ENCODE assay signal across 18 cellular contexts in genomic region chr2:1502891-1503304, GRCh38.
"Had no signal": no experiment of that assay in that cellular context is flagged by ENCODE, and none has a peak within 500 bp of the region (broad histone marks: within the 10 kb centered on the region; RNA-seq: fewer than 3 reads in every experiment).

No MANE protein-coding gene starts in this region.

- H3K9me3 Mint-ChIP-seq: activated naive CD4-positive, alpha-beta T cell treated with anti-CD3 and anti-CD28 coated beads, Interleukin-2, amount 50 U/mL, for 24 hours; activated T-helper 17 cell treated with anti-CD3 and anti-CD28 coated beads, Interleukin-2, amount 50 U/mL, for 72 hours; brain; central memory CD8-positive, alpha-beta T cell; nephron; stimulated activated naive B cell treated with anti-CD40 and anti-IgM and Interleukin-4, amounts not matched to agents 10 μg/mL and 1 μg/mL and 100 μg/mL, for 72 hours had no signal

- H3K27ac ChIP-seq: psoas muscle, upper lobe of left lung had no signal

- H3K4me1 Mint-ChIP-seq: brain; central memory CD8-positive, alpha-beta T cell; nephron; stimulated activated naive B cell treated with anti-CD40 and anti-IgM and Interleukin-4, amounts not matched to agents 10 μg/mL and 1 μg/mL and 100 μg/mL, for 72 hours had no signal

- H3K4me3 ChIP-seq: psoas muscle, upper lobe of left lung had no signal

- H3K27ac Mint-ChIP-seq: activated naive CD4-positive, alpha-beta T cell treated with anti-CD3 and anti-CD28 coated beads, Interleukin-2, amount 50 U/mL, for 24 hours; activated T-helper 17 cell treated with anti-CD3 and anti-CD28 coated beads, Interleukin-2, amount 50 U/mL, for 72 hours; brain; nephron; stimulated activated naive B cell treated with anti-CD40 and anti-IgM and Interleukin-4, amounts not matched to agents 10 μg/mL and 1 μg/mL and 100 μg/mL, for 72 hours had no signal

- H3K27me3 ChIP-seq: upper lobe of left lung had no signal

- H3K36me3 ChIP-seq: upper lobe of left lung had no signal

- H3K4me3 Mint-ChIP-seq: activated naive CD4-positive, alpha-beta T cell treated with anti-CD3 and anti-CD28 coated beads, Interleukin-2, amount 50 U/mL, for 24 hours; activated T-helper 17 cell treated with anti-CD3 and anti-CD28 coated beads, Interleukin-2, amount 50 U/mL, for 72 hours; brain; central memory CD8-positive, alpha-beta T cell; nephron; stimulated activated naive B cell treated with anti-CD40 and anti-IgM and Interleukin-4, amounts not matched to agents 10 μg/mL and 1 μg/mL and 100 μg/mL, for 72 hours had no signal

- H3K9me3 ChIP-seq: psoas muscle, upper lobe of left lung had no signal

- H3K4me1 ChIP-seq: psoas muscle, upper lobe of left lung had no signal

- H3K27me3 Mint-ChIP-seq: activated naive CD4-positive, alpha-beta T cell treated with anti-CD3 and anti-CD28 coated beads, Interleukin-2, amount 50 U/mL, for 24 hours; activated T-helper 17 cell treated with anti-CD3 and anti-CD28 coated beads, Interleukin-2, amount 50 U/mL, for 72 hours; central memory CD8-positive, alpha-beta T cell; stimulated activated naive B cell treated with anti-CD40 and anti-IgM and Interleukin-4, amounts not matched to agents 10 μg/mL and 1 μg/mL and 100 μg/mL, for 72 hours had no signal

- ATAC-seq: activated CD4-positive, CD25-positive, alpha-beta regulatory T cell treated with anti-CD3 and anti-CD28 coated beads, Interleukin-2, amount 50 U/mL, for 24 hours; activated T-helper 17 cell treated with anti-CD3 and anti-CD28 coated beads, Interleukin-2, amount 50 U/mL, for 72 hours; left ventricle myocardium superior; psoas muscle; stimulated activated naive B cell treated with anti-CD40 and anti-IgM and Interleukin-4, amounts not matched to agents 10 μg/mL and 1 μg/mL and 100 μg/mL, for 72 hours had no signal

- DNase-seq: amygdala; cortex of kidney; effector CD4-positive, alpha-beta T cell; foreskin fibroblast; hippocampal formation; left ventricle myocardium superior; mesendoderm; psoas muscle; stimulated activated naive B cell treated with anti-CD40 and anti-IgM and Interleukin-4, amounts not matched to agents 10 μg/mL and 1 μg/mL and 100 μg/mL, for 72 hours; substantia nigra; T1000 had no signal
